In the genomic region with DNA sequence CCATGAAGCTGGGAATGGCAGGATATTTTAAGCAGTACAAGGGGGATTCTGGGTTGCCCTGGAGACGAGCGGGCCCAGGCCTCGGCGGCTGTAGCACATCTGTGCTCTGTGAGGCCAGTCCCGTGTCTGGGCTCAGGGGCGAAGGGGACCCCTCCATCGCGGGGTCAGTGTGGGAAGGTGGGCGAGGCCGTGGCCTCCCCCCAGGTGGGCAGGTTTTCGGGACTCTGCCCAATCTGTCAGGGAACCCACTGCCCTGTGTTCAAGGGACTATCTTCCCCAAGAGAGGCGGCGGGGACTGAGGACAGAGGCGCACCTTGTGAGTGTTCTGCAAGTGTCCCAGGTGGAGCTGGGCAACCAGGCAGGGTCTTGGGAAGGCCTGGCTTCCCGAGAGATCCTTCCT, we compare ENCODE assay signal across 33 cellular contexts.
"Had no signal": no experiment of that assay in that cellular context is flagged by ENCODE, and none has a peak within 500 bp of the region (broad histone marks: within the 10 kb centered on the region; RNA-seq: fewer than 3 reads in every experiment).

No MANE protein-coding gene starts in this region.

- H3K36me3 Mint-ChIP-seq: activated naive CD4-positive, alpha-beta T cell treated with anti-CD3 and anti-CD28 coated beads, Interleukin-2, amount 10 ng/mL, durations not matched to agents 7 days and 5 days; activated naive CD4-positive, alpha-beta T cell treated with anti-CD3 and anti-CD28 coated beads, Interleukin-2, amount 50 U/mL, for 72 hours; activated naive CD8-positive, alpha-beta T cell treated with anti-CD3 and anti-CD28 coated beads, Interleukin-2, amount 10 ng/mL, durations not matched to agents 7 days and 5 days; brain had no signal

- H3K9me3 Mint-ChIP-seq: activated CD4-positive, alpha-beta memory T cell treated with anti-CD3 and anti-CD28 coated beads, Interleukin-2, amount 10 ng/mL, durations not matched to agents 7 days and 5 days; activated CD4-positive, alpha-beta T cell treated with anti-CD3 and anti-CD28 coated beads, Interleukin-2, amount 10 ng/mL, durations not matched to agents 7 days and 5 days; activated naive CD4-positive, alpha-beta T cell treated with anti-CD3 and anti-CD28 coated beads, Interleukin-2, amount 50 U/mL, for 72 hours; activated naive CD8-positive, alpha-beta T cell treated with anti-CD3 and anti-CD28 coated beads, Interleukin-2, amount 10 ng/mL, durations not matched to agents 7 days and 5 days; activated T-cell treated with anti-CD3 and anti-CD28 coated beads, Interleukin-2, amount 50 U/mL, for 24 hours; activated T-cell treated with anti-CD3 and anti-CD28 coated beads, Interleukin-2, amount 50 U/mL, for 72 hours; central memory CD8-positive, alpha-beta T cell; effector memory CD8-positive, alpha-beta T cell; T-helper 2 cell treated with Interferon-gamma antibody and Interleukin-4, amounts not matched to agents 5 μg/mL and 100 μg/mL, for 36 hours had no signal

- H3K27me3 ChIP-seq: ascending aorta, breast epithelium, cardiac muscle cell, esophagus muscularis mucosa, foreskin keratinocyte, heart left ventricle had no signal

- H3K36me3 ChIP-seq: ascending aorta, breast epithelium, cardiac muscle cell, esophagus muscularis mucosa, gastrocnemius medialis, heart left ventricle had no signal

- H3K27me3 Mint-ChIP-seq: activated CD4-positive, alpha-beta memory T cell treated with anti-CD3 and anti-CD28 coated beads, Interleukin-2, amount 10 ng/mL, durations not matched to agents 7 days and 5 days; activated CD4-positive, alpha-beta T cell treated with anti-CD3 and anti-CD28 coated beads, Interleukin-2, amount 10 ng/mL, durations not matched to agents 7 days and 5 days; activated naive CD4-positive, alpha-beta T cell treated with anti-CD3 and anti-CD28 coated beads, Interleukin-2, amount 10 ng/mL, durations not matched to agents 7 days and 5 days; activated naive CD8-positive, alpha-beta T cell treated with anti-CD3 and anti-CD28 coated beads, Interleukin-2, amount 10 ng/mL, durations not matched to agents 7 days and 5 days; activated T-cell treated with anti-CD3 and anti-CD28 coated beads, Interleukin-2, amount 50 U/mL, for 24 hours; central memory CD8-positive, alpha-beta T cell had no signal

- DNase-seq: activated CD4-positive, alpha-beta memory T cell treated with anti-CD3 and anti-CD28 coated beads, Interleukin-2, amount 10 ng/mL, durations not matched to agents 7 days and 5 days; activated CD4-positive, alpha-beta T cell treated with anti-CD3 and anti-CD28 coated beads for 1 hour; activated CD4-positive, alpha-beta T cell treated with anti-CD3 and anti-CD28 coated beads for 4 hours; activated CD4-positive, alpha-beta T cell treated with anti-CD3 and anti-CD28 coated beads, Interleukin-2, amount 10 ng/mL, durations not matched to agents 7 days and 5 days; activated CD4-positive, alpha-beta T cell treated with anti-CD3 and anti-CD28 coated beads, Interleukin-2, amount 50 U/mL, for 4 hours; activated CD8-positive, alpha-beta memory T cell treated with anti-CD3 and anti-CD28 coated beads, Interleukin-2, amount 50 U/mL, for 48 hours; activated gamma-delta T cell; activated naive CD4-positive, alpha-beta T cell; activated naive CD4-positive, alpha-beta T cell treated with anti-CD3 and anti-CD28 coated beads, Interleukin-2, amount 10 ng/mL, durations not matched to agents 7 days and 5 days; activated naive CD8-positive, alpha-beta T cell treated with anti-CD3 and anti-CD28 coated beads, Interleukin-2, amount 10 ng/mL, durations not matched to agents 7 days and 5 days; activated T-cell treated with anti-CD3 and anti-CD28 coated beads for 4 hours; activated T-cell treated with anti-CD3 and anti-CD28 coated beads, Interleukin-2, amount 50 U/mL, for 24 hours; activated T-cell treated with anti-CD3 and anti-CD28 coated beads, Interleukin-2, amount 50 U/mL, for 72 hours; cortex of kidney; dermis blood vessel endothelial cell; effector CD4-positive, alpha-beta T cell; effector memory CD8-positive, alpha-beta T cell; erythroblast; foreskin keratinocyte; gastrocnemius medialis; glutamatergic neuron; T-helper 1 cell; T-helper 17 cell; T1000 had no signal

- H3K4me1 Mint-ChIP-seq: activated CD4-positive, alpha-beta memory T cell treated with anti-CD3 and anti-CD28 coated beads, Interleukin-2, amount 10 ng/mL, durations not matched to agents 7 days and 5 days; activated CD4-positive, alpha-beta T cell treated with anti-CD3 and anti-CD28 coated beads, Interleukin-2, amount 10 ng/mL, durations not matched to agents 7 days and 5 days; activated naive CD4-positive, alpha-beta T cell treated with anti-CD3 and anti-CD28 coated beads, Interleukin-2, amount 10 ng/mL, durations not matched to agents 7 days and 5 days; activated naive CD8-positive, alpha-beta T cell treated with anti-CD3 and anti-CD28 coated beads, Interleukin-2, amount 10 ng/mL, durations not matched to agents 7 days and 5 days; central memory CD8-positive, alpha-beta T cell had no signal

- H3K27ac Mint-ChIP-seq: activated CD4-positive, alpha-beta memory T cell treated with anti-CD3 and anti-CD28 coated beads, Interleukin-2, amount 10 ng/mL, durations not matched to agents 7 days and 5 days; activated CD4-positive, alpha-beta T cell treated with anti-CD3 and anti-CD28 coated beads, Interleukin-2, amount 10 ng/mL, durations not matched to agents 7 days and 5 days; activated naive CD4-positive, alpha-beta T cell treated with anti-CD3 and anti-CD28 coated beads, Interleukin-2, amount 10 ng/mL, durations not matched to agents 7 days and 5 days; activated naive CD4-positive, alpha-beta T cell treated with anti-CD3 and anti-CD28 coated beads, Interleukin-2, amount 50 U/mL, for 72 hours; activated naive CD8-positive, alpha-beta T cell treated with anti-CD3 and anti-CD28 coated beads, Interleukin-2, amount 10 ng/mL, durations not matched to agents 7 days and 5 days; activated T-cell treated with anti-CD3 and anti-CD28 coated beads, Interleukin-2, amount 50 U/mL, for 24 hours; activated T-cell treated with anti-CD3 and anti-CD28 coated beads, Interleukin-2, amount 50 U/mL, for 72 hours; effector memory CD8-positive, alpha-beta T cell; T-helper 17 cell; T-helper 2 cell treated with Interferon-gamma antibody and Interleukin-4, amounts not matched to agents 5 μg/mL and 100 μg/mL, for 36 hours had no signal

- ATAC-seq: activated naive CD4-positive, alpha-beta T cell treated with anti-CD3 and anti-CD28 coated beads, Interleukin-2, amount 50 U/mL, for 72 hours; activated T-cell treated with anti-CD3 and anti-CD28 coated beads, Interleukin-2, amount 50 U/mL, for 72 hours; effector memory CD8-positive, alpha-beta T cell; foreskin keratinocyte; gastrocnemius medialis; T-helper 17 cell had no signal

- H3K4me3 Mint-ChIP-seq: activated CD4-positive, alpha-beta memory T cell treated with anti-CD3 and anti-CD28 coated beads, Interleukin-2, amount 10 ng/mL, durations not matched to agents 7 days and 5 days; activated CD4-positive, alpha-beta T cell treated with anti-CD3 and anti-CD28 coated beads, Interleukin-2, amount 10 ng/mL, durations not matched to agents 7 days and 5 days; activated naive CD4-positive, alpha-beta T cell treated with anti-CD3 and anti-CD28 coated beads, Interleukin-2, amount 10 ng/mL, durations not matched to agents 7 days and 5 days; activated naive CD8-positive, alpha-beta T cell treated with anti-CD3 and anti-CD28 coated beads, Interleukin-2, amount 10 ng/mL, durations not matched to agents 7 days and 5 days; activated T-cell treated with anti-CD3 and anti-CD28 coated beads, Interleukin-2, amount 50 U/mL, for 24 hours; activated T-cell treated with anti-CD3 and anti-CD28 coated beads, Interleukin-2, amount 50 U/mL, for 72 hours; brain; central memory CD8-positive, alpha-beta T cell; effector memory CD8-positive, alpha-beta T cell; T-helper 17 cell; T-helper 2 cell treated with Interferon-gamma antibody and Interleukin-4, amounts not matched to agents 5 μg/mL and 100 μg/mL, for 36 hours had no signal

- H3K4me1 ChIP-seq: ascending aorta, breast epithelium, esophagus muscularis mucosa, foreskin keratinocyte, gastrocnemius medialis, heart left ventricle had no signal

- H3K27ac ChIP-seq: ascending aorta, breast epithelium, cardiac muscle cell, esophagus muscularis mucosa, foreskin keratinocyte, gastrocnemius medialis, heart left ventricle had no signal

- H3K9me3 ChIP-seq: ascending aorta, breast epithelium, esophagus muscularis mucosa, gastrocnemius medialis, heart left ventricle had no signal

- H3K4me3 ChIP-seq: ascending aorta, breast epithelium, cardiac muscle cell, esophagus muscularis mucosa, gastrocnemius medialis, heart left ventricle had no signal
